In genomic region chr15:70309716-70310115, GRCh38 we compare ENCODE assay signal across 29 cellular contexts.
"Had no signal": no experiment of that assay in that cellular context is flagged by ENCODE, and none has a peak within 500 bp of the region (broad histone marks: within the 10 kb centered on the region; RNA-seq: fewer than 3 reads in every experiment).

No MANE protein-coding gene starts in this region.

- H3K9me3 Mint-ChIP-seq: activated naive CD4-positive, alpha-beta T cell treated with anti-CD3 and anti-CD28 coated beads for 36 hours; activated naive CD8-positive, alpha-beta T cell treated with anti-CD3 and anti-CD28 coated beads for 36 hours; activated T-helper 1 cell treated with anti-CD3 and anti-CD28 coated beads, Interleukin-12 subunit alpha, Interleukin-12 subunit beta, Interleukin-2, Interleukin-4 antibody, amounts not matched to agents 30 ng/mL and 10 ng/mL and 1 ng/mL, durations not matched to agents 14 hours and 24 hours and 36 hours; natural killer cell; stimulated activated effector memory CD8-positive, alpha-beta T cell treated with anti-CD3 and anti-CD28 coated beads, Interleukin-12 subunit alpha, Interleukin-12 subunit beta, amount 100 ng/mL, for 72 hours had no signal

- H3K9me3 ChIP-seq: body of pancreas, colonic mucosa, gastrocnemius medialis, sigmoid colon, tibial artery, upper lobe of right lung had no signal

- DNase-seq: activated CD4-positive, alpha-beta T cell treated with anti-CD3 and anti-CD28 coated beads for 4 hours; activated CD4-positive, alpha-beta T cell treated with anti-CD3 and anti-CD28 coated beads, Interleukin-2, amount 50 U/mL, for 4 hours; activated effector memory CD4-positive, alpha-beta T cell treated with anti-CD3 and anti-CD28 coated beads, Interleukin-2, amount 50 U/mL, for 16 hours; activated naive CD4-positive, alpha-beta T cell treated with anti-CD3 and anti-CD28 coated beads for 36 hours; activated naive CD8-positive, alpha-beta T cell treated with anti-CD3 and anti-CD28 coated beads for 36 hours; activated T-cell treated with anti-CD3 and anti-CD28 coated beads, Interleukin-2, amount 50 U/mL, for 1 hour; adrenal gland; aorta; body of pancreas; cerebellar nuclear complex; colonic mucosa; dorsolateral prefrontal cortex; effector memory CD4-positive, alpha-beta T cell; erythroblast; gastrocnemius medialis; glutamatergic neuron; natural killer cell; occipital lobe; psoas muscle; sigmoid colon; small intestine; stimulated activated CD4-positive, alpha-beta T cell treated with anti-CD3 and anti-CD28 coated beads, Interleukin-4, amount 100 ng/mL, for 24 hours; stomach; tibial artery; upper lobe of right lung had no signal

- ATAC-seq: body of pancreas; gastrocnemius medialis; natural killer cell; psoas muscle; stimulated activated effector memory CD8-positive, alpha-beta T cell treated with anti-CD3 and anti-CD28 coated beads, Interleukin-12 subunit alpha, Interleukin-12 subunit beta, amount 100 ng/mL, for 72 hours; upper lobe of right lung had no signal

- H3K36me3 ChIP-seq: adrenal gland, colonic mucosa, gastrocnemius medialis, neural progenitor cell, sigmoid colon, stomach, tibial artery, upper lobe of right lung had no signal

- H3K4me1 ChIP-seq: body of pancreas, colonic mucosa, neural progenitor cell, parathyroid adenoma, psoas muscle, sigmoid colon, tibial artery, upper lobe of right lung had no signal

- H3K4me3 ChIP-seq: adrenal gland, body of pancreas, colonic mucosa, dorsolateral prefrontal cortex, gastrocnemius medialis, neural progenitor cell, psoas muscle, sigmoid colon, stomach, tibial artery, upper lobe of right lung had no signal

- H3K36me3 Mint-ChIP-seq: activated naive CD8-positive, alpha-beta T cell treated with anti-CD3 and anti-CD28 coated beads for 36 hours; natural killer cell; neural progenitor cell; stimulated activated effector memory CD8-positive, alpha-beta T cell treated with anti-CD3 and anti-CD28 coated beads, Interleukin-12 subunit alpha, Interleukin-12 subunit beta, amount 100 ng/mL, for 72 hours had no signal

- H3K27me3 ChIP-seq: adrenal gland, body of pancreas, colonic mucosa, gastrocnemius medialis, neural progenitor cell, sigmoid colon, stomach, upper lobe of right lung had no signal

- H3K4me3 Mint-ChIP-seq: activated naive CD4-positive, alpha-beta T cell treated with anti-CD3 and anti-CD28 coated beads for 36 hours; activated naive CD8-positive, alpha-beta T cell treated with anti-CD3 and anti-CD28 coated beads for 36 hours; activated T-helper 1 cell treated with anti-CD3 and anti-CD28 coated beads, Interleukin-12 subunit alpha, Interleukin-12 subunit beta, Interleukin-2, Interleukin-4 antibody, amounts not matched to agents 30 ng/mL and 10 ng/mL and 1 ng/mL, durations not matched to agents 14 hours and 24 hours and 36 hours; natural killer cell; neural progenitor cell; stimulated activated effector memory CD8-positive, alpha-beta T cell treated with anti-CD3 and anti-CD28 coated beads, Interleukin-12 subunit alpha, Interleukin-12 subunit beta, amount 100 ng/mL, for 72 hours had no signal

- H3K4me1 Mint-ChIP-seq: neural progenitor cell had no signal

- H3K27ac Mint-ChIP-seq: activated naive CD4-positive, alpha-beta T cell treated with anti-CD3 and anti-CD28 coated beads for 36 hours; activated naive CD8-positive, alpha-beta T cell treated with anti-CD3 and anti-CD28 coated beads for 36 hours; activated T-helper 1 cell treated with anti-CD3 and anti-CD28 coated beads, Interleukin-12 subunit alpha, Interleukin-12 subunit beta, Interleukin-2, Interleukin-4 antibody, amounts not matched to agents 30 ng/mL and 10 ng/mL and 1 ng/mL, durations not matched to agents 14 hours and 24 hours and 36 hours; neural progenitor cell; stimulated activated effector memory CD8-positive, alpha-beta T cell treated with anti-CD3 and anti-CD28 coated beads, Interleukin-12 subunit alpha, Interleukin-12 subunit beta, amount 100 ng/mL, for 72 hours had no signal

- H3K27ac ChIP-seq: adrenal gland, body of pancreas, colonic mucosa, dorsolateral prefrontal cortex, gastrocnemius medialis, neural progenitor cell, parathyroid adenoma, psoas muscle, sigmoid colon, stomach, tibial artery, upper lobe of right lung had no signal
